Comparison of ENCODE assay signal across 1 cellular context in genomic region chr3:188671941-188672340, GRCh38.
TF ChIP-seq lines count a peak whose summit lies in the region.

No MANE protein-coding gene starts in this region.

TF ChIP-seq in SK-N-SH, 30 proteins besides CTCF, POLR2A, EP300 and RAD21 (continued from another document):
- TF ChIP-seq REST (IDR thresholded peaks at IDR 0.05; ENCODE audit: low read depth, low read length) (no peak), FOXJ3 (CRISPR knock-in tag; IDR thresholded peaks at IDR 0.05) (no peak), IRF3 (IDR thresholded peaks at IDR 0.05; ENCODE audit: low read depth, low read length) (no peak), SIN3A (IDR thresholded peaks at IDR 0.05; ENCODE audit: borderline replicate concordance, low read depth, low read length) (no peak), GABPA (IDR thresholded peaks at IDR 0.05; ENCODE audit: low read depth) (no peak), ELF1 (IDR thresholded peaks at IDR 0.05) (no peak)
TF ChIP-seq in SK-N-SH: peak in this region for 0.
